Comparison of ENCODE assay signal across 17 cellular contexts in the genomic region with DNA sequence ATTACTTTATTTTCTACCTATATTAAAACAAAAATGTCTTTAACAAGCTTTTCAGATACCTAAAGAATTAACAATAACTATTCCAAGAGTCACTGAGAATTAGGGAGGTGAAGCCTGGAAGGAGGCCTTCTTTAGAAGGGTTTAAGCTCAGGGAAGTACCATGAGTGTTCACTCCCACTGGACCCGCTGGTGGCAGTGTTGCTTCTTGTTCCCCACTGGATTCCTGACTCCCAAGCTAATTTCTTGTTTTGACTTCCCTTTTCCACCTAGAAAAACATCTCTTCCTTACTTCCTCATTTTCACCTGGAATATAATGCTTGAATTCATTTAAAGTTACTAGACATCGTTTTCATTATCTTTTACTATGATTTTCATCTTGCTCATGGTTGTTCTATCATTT.
DNase-seq lines count a peak whose midpoint lies in the region; ATAC-seq, FAIRE-seq and TF ChIP-seq lines count a peak whose summit lies in the region.
"Had no signal": no experiment of that assay in that cellular context is flagged by ENCODE, and none has a peak within 500 bp of the region (broad histone marks: within the 10 kb centered on the region; RNA-seq: fewer than 3 reads in every experiment).

No MANE protein-coding gene starts in this region.

- no peak for TF ChIP-seq EP300 in H1 (IDR thresholded peaks at IDR 0.05; ENCODE audit: borderline replicate concordance in 1 of 2, low read depth in 2 of 2, low read length in 2 of 2)

- in situ Hi-C loops in T47D (cut with HindIII; ENCODE audit: low pct_unique_long_range_greater_than_20kb, low sequenced_read_pairs), result no loop called here
- in situ Hi-C loops in mammary epithelial cell (cut with MboI; ENCODE audit: low sequenced_read_pairs in 2 of 2), result no loop called here

- H3K9ac ChIP-seq in mammary epithelial cell (ENCODE audit: insufficient read depth, low read length), result no peak overlapping the region
- H3K9ac ChIP-seq in H1 (replicated peaks in 1 of 4; ENCODE audit: extremely low read depth in 1 of 4, low read depth in 3 of 4, low read length in 3 of 4), result no peak overlapping the region

- POLR2A ChIA-PET in H1 (lab: Charles Lee; ENCODE audit: partially characterized antibody), result no interaction called here

- H3K4me1 ChIP-seq in mammary epithelial cell (ENCODE audit: insufficient read depth, low read length) (peaks cover 8% of the 10 kb centered on the region), H1 (replicated peaks in 1 of 4; ENCODE audit: control insufficient read depth in 3 of 4, insufficient read depth in 4 of 4, low read length in 3 of 4) (no peaks in the 10 kb centered on the region)

- H3K23ac ChIP-seq in H1 (ENCODE audit: insufficient read length), result no peak overlapping the region

- H3K4me2 ChIP-seq in mammary epithelial cell (ENCODE audit: insufficient read depth, low read depth, low read length), result no peak overlapping the region
- H3K4me2 ChIP-seq in H1 (ENCODE audit: insufficient read depth in 1 of 2, low read depth in 2 of 2, low read length in 2 of 2), result no peak overlapping the region
- H3K4me2 ChIP-seq: PC-9 had no signal

- H3K14ac ChIP-seq in H1 (ENCODE audit: insufficient read length), result no peak overlapping the region

- TF ChIP-seq CTCF in mammary epithelial cell (conservative IDR thresholded peaks at IDR 0.05 in 1 of 2, IDR thresholded peaks at IDR 0.05 in 1 of 2; ENCODE audit: extremely low read depth in 1 of 2, insufficient read depth in 1 of 2, low read depth in 1 of 2, low read length in 2 of 2) (no peak), H1 (IDR thresholded peaks at IDR 0.05; ENCODE audit: control extremely low read depth in 1 of 3, insufficient read depth in 1 of 3, low read depth in 1 of 3, low read length in 3 of 3) (peak in 1 of 3 experiments; percentile 7; a peak in 1 of 4 replicates)

- H2AFZ ChIP-seq in mammary epithelial cell (ENCODE audit: low read depth, low read length) (no peak overlapping the region), H1 (ENCODE audit: low read length) (no peak overlapping the region)
- H2AFZ ChIP-seq: PC-9 had no signal

- no peak overlapping the region for H3K18ac ChIP-seq in H1 (ENCODE audit: extremely low read depth, low read length)

- H3K9me3 ChIP-seq in mammary epithelial cell (replicated peaks; ENCODE audit: insufficient read depth, low read length), result no peaks in the 10 kb centered on the region
- no peaks in the 10 kb centered on the region for H3K9me3 ChIP-seq in H1 (ENCODE audit: insufficient read depth in 2 of 2, low read depth in 1 of 2, low read length in 1 of 2)
- H3K9me3 ChIP-seq: mucosa of descending colon had no signal

- no peaks in the 10 kb centered on the region for H3K36me3 ChIP-seq in mammary epithelial cell (ENCODE audit: insufficient read depth, low read length)
- H3K36me3 ChIP-seq in H1 (ENCODE audit: control insufficient read depth in 2 of 4, insufficient read depth in 4 of 4, low read length in 3 of 4), result no peaks in the 10 kb centered on the region

- H3K56ac ChIP-seq in H1 (replicated peaks; ENCODE audit: insufficient read length, low read depth, low read length), result no peak overlapping the region

- ATAC-seq in HG02610 (IDR thresholded peaks at IDR 0.05; ENCODE audit: unreplicated experiment) (no peak), HG02840 (IDR thresholded peaks at IDR 0.05; ENCODE audit: low FRiP score, unreplicated experiment) (no peak)
- ATAC-seq: activated CD4-positive, CD25-positive, alpha-beta regulatory T cell treated with anti-CD3 and anti-CD28 coated beads, Interleukin-2, amount 50 U/mL, for 24 hours; effector memory CD8-positive, alpha-beta T cell; mucosa of descending colon had no signal

- H3K4me3 ChIP-seq in mammary epithelial cell (replicated peaks in 1 of 3; ENCODE audit: insufficient read depth in 1 of 3, low read depth in 2 of 3, low read length in 3 of 3) (no peak overlapping the region), H1 (ENCODE audit: extremely low read depth in 1 of 4, insufficient read depth in 2 of 4, low read depth in 3 of 4, low read length in 4 of 4) (no peak overlapping the region)
- H3K4me3 ChIP-seq: mucosa of descending colon, PC-9 had no signal

- H2BK20ac ChIP-seq in H1 (ENCODE audit: low read length), result no peak overlapping the region

- H2BK120ac ChIP-seq in H1 (replicated peaks; ENCODE audit: low read depth, low read length), result no peak overlapping the region

- H3K79me2 ChIP-seq in mammary epithelial cell (ENCODE audit: insufficient read depth, low read length) (no peaks in the 10 kb centered on the region), H1 (ENCODE audit: control insufficient read depth in 1 of 2, insufficient read depth in 2 of 2, low read length in 2 of 2) (no peaks in the 10 kb centered on the region)

- H4K91ac ChIP-seq in H1 (replicated peaks; ENCODE audit: insufficient read length, low read length), result no peak overlapping the region

- WGBS in mammary epithelial cell (ENCODE audit: low coverage, missing lambda C conversion rate), result 96% methylated on average over 2 of the region's 2 CpGs
- WGBS in H1 (ENCODE audit: extremely low coverage in 1 of 2, insufficient coverage in 1 of 2, insufficient read length in 1 of 2, insufficient replicate concordance in 2 of 2, low coverage in 1 of 2, low lambda C conversion rate in 2 of 2, missing lambda C conversion rate in 1 of 2), 2 experiments, result 87% methylated on average over 2 of the region's 2 CpGs; no CpG with 5 or more reads in 1 of the 2 experiments

- no peak overlapping the region for H2AK5ac ChIP-seq in H1 (ENCODE audit: low read depth, low read length)

- H3K27ac ChIP-seq in mammary epithelial cell (ENCODE audit: insufficient read depth, low read depth, low read length) (no peak overlapping the region), H1 (ENCODE audit: low read depth, low read length) (no peak overlapping the region)
- H3K27ac ChIP-seq: PC-9 had no signal

- DNase-seq in T47D (ENCODE audit: low read depth in 1 of 2, low spot score in 1 of 2), result peak; percentile 21 to 78
- DNase-seq in mammary epithelial cell, result no peak
- peak; percentile 28 for DNase-seq in NCI-H69 (lab: John Stamatoyannopoulos, UW)
- DNase-seq in H1 (ENCODE audit: low read depth in 1 of 2, low spot score in 2 of 2), result no peak
- no peak for DNase-seq in retina
- no peak for DNase-seq in AG08395 (ENCODE audit: low spot score)
- DNase-seq: activated CD8-positive, alpha-beta memory T cell treated with anti-CD3 and anti-CD28 coated beads, Interleukin-2, amount 50 U/mL, for 4 hours; activated naive CD4-positive, alpha-beta T cell treated with anti-CD3 and anti-CD28 coated beads, Interleukin-2, amount 10 ng/mL, durations not matched to agents 7 days and 5 days; DND-41; effector memory CD8-positive, alpha-beta T cell; immature natural killer cell; mucosa of descending colon; PC-9; small intestine had no signal

- H4K8ac ChIP-seq in H1 (ENCODE audit: extremely low read depth, insufficient read depth, low read length), result no peak overlapping the region

- CTCF ChIA-PET in mammary epithelial cell (lab: Charles Lee; ENCODE audit: low non-redundant PET) (interaction anchor here (0.7 kb wide), 1 partner anchor 214 kb away, joined by 3 read pairs; no protein-coding TSS in a partner anchor), H1 (lab: Charles Lee; ENCODE audit: partially characterized antibody) (no interaction called here)

- H3K4ac ChIP-seq in H1 (replicated peaks; ENCODE audit: insufficient read length, low read depth, low read length), result no peak overlapping the region

- H4K5ac ChIP-seq in H1 (ENCODE audit: insufficient read length, low read depth, low read length), result no peak overlapping the region

- no peak for FAIRE-seq in H1 (lab: Jason Lieb, UNC)

- H3K79me1 ChIP-seq in H1 (ENCODE audit: low read depth, low read length), result no peaks in the 10 kb centered on the region

- no peak overlapping the region for H2BK15ac ChIP-seq in H1 (ENCODE audit: low read length)

- H3K27me3 ChIP-seq in mammary epithelial cell (ENCODE audit: insufficient read depth, low read length), result no peaks in the 10 kb centered on the region
- H3K27me3 ChIP-seq in H1 (replicated peaks in 1 of 4; ENCODE audit: control insufficient read depth in 3 of 4, extremely low read depth in 1 of 4, insufficient read depth in 3 of 4, low read length in 3 of 4), result no peaks in the 10 kb centered on the region

- H3K23me2 ChIP-seq in H1 (ENCODE audit: low read depth, low read length), result no peaks in the 10 kb centered on the region

- TF ChIP-seq RAD21 in H1 (IDR thresholded peaks at IDR 0.05 in 1 of 2, conservative IDR thresholded peaks at IDR 0.05 in 1 of 2; ENCODE audit: low read depth in 2 of 2, low read length in 2 of 2), result peak; percentile 23 to 31; a peak in 3 of 4 replicates

- H4K20me1 ChIP-seq in mammary epithelial cell (ENCODE audit: insufficient read depth, low read length) (no peaks in the 10 kb centered on the region), H1 (replicated peaks in 1 of 2; ENCODE audit: control insufficient read depth in 1 of 2, insufficient read depth in 2 of 2, low read length in 2 of 2) (peaks cover 0 to 1% of the 10 kb centered on the region in 2 experiments)

- intact Hi-C loops in mammary epithelial cell (cut with micrococcal nuclease), result loop anchor here (5.0 kb wide), 1 partner anchor 214 kb away; no protein-coding TSS in a partner anchor

- BruUV-seq in mammary epithelial cell (replicated peaks; lab: Mats Ljungman, UMichigan), result no TSS peak

- dilution Hi-C loops in mammary epithelial cell (cut with HindIII; ENCODE audit: low sequenced_read_pairs), result no loop called here

- no peak overlapping the region for H2BK5ac ChIP-seq in H1 (ENCODE audit: low read depth, low read length)

- no peak for TF ChIP-seq POLR2A in H1 (IDR thresholded peaks at IDR 0.05; ENCODE audit: control extremely low read depth in 1 of 2, low read depth in 2 of 2, low read length in 2 of 2)

- H2BK12ac ChIP-seq in H1 (ENCODE audit: low read depth, low read length), result no peak overlapping the region

TF ChIP-seq in H1, 55 proteins besides CTCF, POLR2A, EP300 and RAD21:
- TF ChIP-seq KDM1A (IDR thresholded peaks at IDR 0.05; ENCODE audit: borderline replicate concordance, low read length), result no peak
- no peak for TF ChIP-seq POU5F1 (IDR thresholded peaks at IDR 0.05; ENCODE audit: low read depth, low read length)
- no peak for TF ChIP-seq KDM5A (IDR thresholded peaks at IDR 0.05; ENCODE audit: low read length)
- TF ChIP-seq, protein P1, sequence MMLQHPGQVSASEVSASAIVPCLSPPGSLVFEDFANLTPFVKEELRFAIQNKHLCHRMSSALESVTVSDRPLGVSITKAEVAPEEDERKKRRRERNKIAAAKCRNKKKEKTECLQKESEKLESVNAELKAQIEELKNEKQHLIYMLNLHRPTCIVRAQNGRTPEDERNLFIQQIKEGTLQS (IDR thresholded peaks at IDR 0.05; ENCODE audit: insufficient read depth, low read depth, low read length), result no peak
- no peak for TF ChIP-seq RBBP5 (IDR thresholded peaks at IDR 0.05; ENCODE audit: borderline replicate concordance, low read depth, low read length)
- TF ChIP-seq SP1 (IDR thresholded peaks at IDR 0.05; ENCODE audit: low read depth, low read length), result no peak
- no peak for TF ChIP-seq BRCA1 (IDR thresholded peaks at IDR 0.05; ENCODE audit: low read depth, low read length)
- TF ChIP-seq SAP30 (IDR thresholded peaks at IDR 0.05; ENCODE audit: insufficient read depth, insufficient replicate concordance, low read length), result no peak

Comparison
In these comparisons a context has a peak if more than half of its experiments do, and no peak if none do; other contexts are left out.
1. DNase-seq: peak in T47D (2 of 2) and NCI-H69 (single experiment); none in mammary epithelial cell (single experiment), H1 (0 of 2), retina (single experiment) and AG08395 (single experiment).